In the genomic region with DNA sequence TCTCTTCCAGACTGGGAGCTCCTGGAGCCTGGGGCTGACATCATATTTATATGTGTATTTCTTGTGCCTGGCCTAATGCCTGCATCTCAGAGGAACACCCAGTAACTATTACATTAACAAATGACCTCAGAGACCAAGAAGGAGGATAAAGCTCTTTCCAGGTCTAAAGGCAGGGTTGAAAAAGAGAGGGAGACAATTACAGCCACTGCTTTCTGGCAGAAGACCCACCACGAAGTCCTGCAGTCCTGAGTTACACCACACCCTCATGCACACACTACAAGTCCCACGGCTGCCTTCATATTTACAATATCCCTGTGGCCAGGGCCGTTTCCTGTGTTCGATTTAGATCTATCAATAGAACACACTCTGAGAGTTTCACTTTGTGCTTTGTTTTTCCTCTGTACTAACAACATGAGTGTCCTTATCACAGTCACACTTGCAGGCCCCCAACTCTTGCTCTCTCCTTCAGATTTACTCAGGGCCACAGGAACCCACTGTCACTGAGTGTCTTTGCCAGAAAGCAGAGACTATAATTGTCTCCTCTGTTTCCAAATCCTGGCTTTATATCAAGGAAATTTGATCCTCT, we compare ENCODE assay signal across 9 cellular contexts.
A peak's percentile ranks its signal among the peaks of the same experiment; 100 is the strongest.
DNase-seq lines count a peak whose midpoint lies in the region; ATAC-seq lines count a peak whose summit lies in the region.
"Had no signal": no experiment of that assay in that cellular context is flagged by ENCODE, and none has a peak within 500 bp of the region (broad histone marks: within the 10 kb centered on the region; RNA-seq: fewer than 3 reads in every experiment).

No MANE protein-coding gene starts in this region.

- peak overlapping the region; percentile 31 for H3K27ac ChIP-seq in effector memory CD4-positive, alpha-beta T cell (ENCODE audit: insufficient read depth, low read length, poor library complexity, severe bottlenecking)
- H3K27ac ChIP-seq: A549 had no signal

- H3K9me3 ChIP-seq in effector memory CD4-positive, alpha-beta T cell (ENCODE audit: control insufficient read depth, low read length), result no peaks in the 10 kb centered on the region
- H3K9me3 ChIP-seq: A549 had no signal

- peaks cover 13% of the 10 kb centered on the region for H3K4me1 ChIP-seq in effector memory CD4-positive, alpha-beta T cell (ENCODE audit: control insufficient read depth, insufficient read depth, low read length, poor library complexity, severe bottlenecking)
- H3K4me1 ChIP-seq: A549 had no signal

- no peaks in the 10 kb centered on the region for H3K36me3 ChIP-seq in effector memory CD4-positive, alpha-beta T cell (ENCODE audit: control insufficient read depth, insufficient read depth, low read length)

- H3K27ac Mint-ChIP-seq in stimulated activated naive B cell treated with anti-CD40 and anti-IgM and Interleukin-4, amounts not matched to agents 10 μg/mL and 1 μg/mL and 100 μg/mL, for 72 hours, result peak overlapping the region; percentile 44

- H3K27me3 Mint-ChIP-seq in stimulated activated naive B cell treated with anti-CD40 and anti-IgM and Interleukin-4, amounts not matched to agents 10 μg/mL and 1 μg/mL and 100 μg/mL, for 72 hours, result no peaks in the 10 kb centered on the region

- peak; percentile 69 for ATAC-seq in HG02798 (IDR thresholded peaks at IDR 0.05; ENCODE audit: poor library complexity, unreplicated experiment)
- ATAC-seq in stimulated activated naive B cell treated with anti-CD40 and anti-IgM and Interleukin-4, amounts not matched to agents 10 μg/mL and 1 μg/mL and 100 μg/mL, for 72 hours (replicated peaks), result peak; percentile 63 to 74
- ATAC-seq: A549 had no signal

- H3K27me3 ChIP-seq in effector memory CD4-positive, alpha-beta T cell (replicated peaks; ENCODE audit: control insufficient read depth, insufficient read depth, low read length, poor library complexity, severe bottlenecking), result no peaks in the 10 kb centered on the region

- no peak overlapping the region for H3K4me3 ChIP-seq in effector memory CD4-positive, alpha-beta T cell (ENCODE audit: insufficient read depth, low read depth, low read length, poor library complexity, severe bottlenecking)
- H3K4me3 ChIP-seq: A549 had no signal

- H3K36me3 Mint-ChIP-seq in stimulated activated naive B cell treated with anti-CD40 and anti-IgM and Interleukin-4, amounts not matched to agents 10 μg/mL and 1 μg/mL and 100 μg/mL, for 72 hours, result peaks cover 0 to 3% of the 10 kb centered on the region in 2 donors

- DNase-seq in NCI-H2107 treated with DMSO at 0.1 percent for 48 hours (lab: John Stamatoyannopoulos, UW; ENCODE audit: unreplicated experiment), result peak; percentile 69
- DNase-seq in NCI-H2107 (lab: John Stamatoyannopoulos, UW), result no peak
- peak; percentile 59 for DNase-seq in NCI-H446 treated with DMSO at 0.1 percent for 48 hours (lab: John Stamatoyannopoulos, UW)
- DNase-seq in effector memory CD4-positive, alpha-beta T cell, result no peak
- DNase-seq in stimulated activated naive B cell treated with anti-CD40 and anti-IgM and Interleukin-4, amounts not matched to agents 10 μg/mL and 1 μg/mL and 100 μg/mL, for 72 hours, result no peak
- no peak for DNase-seq in HCEC 1CT
- DNase-seq in GF-D8 (lab: John Stamatoyannopoulos, UW), result no peak

- H3K4me1 Mint-ChIP-seq in stimulated activated naive B cell treated with anti-CD40 and anti-IgM and Interleukin-4, amounts not matched to agents 10 μg/mL and 1 μg/mL and 100 μg/mL, for 72 hours, result peaks cover 26 to 55% of the 10 kb centered on the region in 2 donors

- H3K4me3 Mint-ChIP-seq in stimulated activated naive B cell treated with anti-CD40 and anti-IgM and Interleukin-4, amounts not matched to agents 10 μg/mL and 1 μg/mL and 100 μg/mL, for 72 hours, result peak overlapping the region in 1 of 2 donors; percentile 3

- peaks cover 0 to 2% of the 10 kb centered on the region in 2 donors for H3K9me3 Mint-ChIP-seq in stimulated activated naive B cell treated with anti-CD40 and anti-IgM and Interleukin-4, amounts not matched to agents 10 μg/mL and 1 μg/mL and 100 μg/mL, for 72 hours

Comparison
In these comparisons a context has a peak if more than half of its experiments do, and no peak if none do; other contexts are left out.
1. DNase-seq: peak in NCI-H2107 treated with DMSO at 0.1 percent for 48 hours (single experiment) and NCI-H446 treated with DMSO at 0.1 percent for 48 hours (single experiment); none in NCI-H2107 (single experiment), effector memory CD4-positive, alpha-beta T cell (0 of 3), stimulated activated naive B cell treated with anti-CD40 and anti-IgM and Interleukin-4, amounts not matched to agents 10 μg/mL and 1 μg/mL and 100 μg/mL, for 72 hours (single experiment), HCEC 1CT (single experiment) and GF-D8 (single experiment).